ENCODE assay signal across 26 cellular contexts in the genomic region with DNA sequence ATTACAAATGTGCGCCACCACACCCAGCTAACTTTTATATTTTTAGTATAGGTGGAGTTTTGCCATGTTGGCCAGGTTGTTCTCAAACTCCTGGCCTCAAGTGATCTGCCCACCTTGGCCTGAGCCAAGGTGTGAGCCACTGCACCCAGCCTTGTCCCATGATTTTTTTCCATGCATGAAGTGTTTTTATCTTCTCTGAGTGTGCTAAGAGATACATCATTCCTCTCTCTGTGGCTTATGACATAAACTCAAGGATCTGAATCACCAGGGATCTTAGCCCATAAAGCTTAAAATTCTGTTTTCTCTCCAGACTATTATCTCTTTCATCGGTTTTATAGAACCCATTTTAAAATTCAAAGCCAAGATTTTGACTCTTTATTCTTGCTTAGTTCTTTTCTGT. TPM values are rescaled to one million over a fixed set of nuclear protein-coding genes. Genes with fewer than 3 reads are reported as not detected.
A peak's percentile ranks its signal among the peaks of the same experiment; 100 is the strongest.
DNase-seq lines count a peak whose midpoint lies in the region; ATAC-seq and TF ChIP-seq lines count a peak whose summit lies in the region.
"Had no signal": no experiment of that assay in that cellular context is flagged by ENCODE, and none has a peak within 500 bp of the region (broad histone marks: within the 10 kb centered on the region; RNA-seq: fewer than 3 reads in every experiment).

No MANE protein-coding gene starts in this region.

- H3K79me2 ChIP-seq in GM23338 (replicated peaks; ENCODE audit: insufficient read depth) = no peaks in the 10 kb centered on the region
- no peaks in the 10 kb centered on the region for H3K79me2 ChIP-seq in smooth muscle cell (ENCODE audit: low read depth)

- H3K9me3 Mint-ChIP-seq in GM23338 = no peaks in the 10 kb centered on the region

- POLR2A ChIA-PET in A673 (lab: Charles Lee; ENCODE audit: low non-redundant PET) = no interaction called here

- peaks cover 6% of the 10 kb centered on the region; the same call in 1 of the 2 replicates for H3K9me2 ChIP-seq in GM23338 (ENCODE audit: insufficient read depth)

- H3K9me3 ChIP-seq in smooth muscle cell (replicated peaks; ENCODE audit: low read depth) (no peaks in the 10 kb centered on the region), A673 (ENCODE audit: low read depth, low read length, poor library complexity, severe bottlenecking) (no peaks in the 10 kb centered on the region)
- H3K9me3 ChIP-seq: A549, BE2C, BLaER1 had no signal

- BruUV-seq in A673 (replicated peaks; lab: Mats Ljungman, UMichigan) = no TSS peak

- no peak overlapping the region for H3K27ac Mint-ChIP-seq in GM23338
- H3K27ac Mint-ChIP-seq: CD14-positive monocyte; CD4-positive, alpha-beta memory T cell; CD4-positive, CD25-positive, alpha-beta regulatory T cell; CD8-positive, alpha-beta memory T cell had no signal

- TF ChIP-seq CTCF in GM23338 (conservative IDR thresholded peaks at IDR 0.05; ENCODE audit: low read depth in 2 of 2) (no peak), epithelial cell of proximal tubule (conservative IDR thresholded peaks at IDR 0.05; ENCODE audit: low read depth, low read length) (no peak), smooth muscle cell (IDR thresholded peaks at IDR 0.05; ENCODE audit: borderline replicate concordance, insufficient read depth, poor library complexity, severe bottlenecking) (no peak), A673 (conservative IDR thresholded peaks at IDR 0.05; ENCODE audit: low read depth, low read length) (no peak)

- no peaks in the 10 kb centered on the region for H3K36me3 Mint-ChIP-seq in GM23338 (ENCODE audit: low read depth)
- H3K36me3 Mint-ChIP-seq: CD14-positive monocyte; CD4-positive, alpha-beta memory T cell; CD4-positive, CD25-positive, alpha-beta regulatory T cell; CD8-positive, alpha-beta memory T cell had no signal

- no peak overlapping the region for H3K4me2 ChIP-seq in GM23338
- H3K4me2 ChIP-seq in smooth muscle cell = peak overlapping the region; percentile 33
- H3K4me2 ChIP-seq: A549, BLaER1 had no signal

- H2AFZ ChIP-seq in GM23338 (peak overlapping the region; percentile 11; the same call in 1 of the 2 replicates), smooth muscle cell (ENCODE audit: low read depth) (no peak overlapping the region)

- 63% methylated on average over 2 of the region's 2 CpGs for WGBS in smooth muscle cell (ENCODE audit: low lambda C conversion rate)

- peaks cover 9% of the 10 kb centered on the region for H3K4me1 Mint-ChIP-seq in GM23338
- H3K4me1 Mint-ChIP-seq: CD14-positive monocyte; CD4-positive, alpha-beta memory T cell; CD4-positive, CD25-positive, alpha-beta regulatory T cell; CD8-positive, alpha-beta memory T cell had no signal

- H3K4me3 ChIP-seq in GM23338 (no peak overlapping the region), epithelial cell of proximal tubule (ENCODE audit: low read depth, low read length) (no peak overlapping the region), smooth muscle cell (no peak overlapping the region), A673 (ENCODE audit: low read depth, low read length, poor library complexity, severe bottlenecking) (no peak overlapping the region)
- H3K4me3 ChIP-seq: A549, BLaER1, GM12878 had no signal

- H4K20me1 ChIP-seq in GM23338 (replicated peaks; ENCODE audit: insufficient read depth) (no peaks in the 10 kb centered on the region), smooth muscle cell (ENCODE audit: low read depth) (no peaks in the 10 kb centered on the region)
- H4K20me1 ChIP-seq: BLaER1 had no signal

- intact Hi-C loops in A673 (cut with micrococcal nuclease; ENCODE audit: unreplicated experiment) = no loop called here

- no peak overlapping the region for H3K4me3 Mint-ChIP-seq in GM23338
- H3K4me3 Mint-ChIP-seq: CD14-positive monocyte; CD4-positive, alpha-beta memory T cell; CD4-positive, CD25-positive, alpha-beta regulatory T cell; CD8-positive, alpha-beta memory T cell had no signal

- H3F3A ChIP-seq in GM23338 (replicated peaks; ENCODE audit: low read depth) (no peaks in the 10 kb centered on the region), smooth muscle cell (ENCODE audit: low read depth) (no peaks in the 10 kb centered on the region)

- H3K4me1 ChIP-seq in GM23338 (ENCODE audit: insufficient read depth) = peaks cover 4% of the 10 kb centered on the region; the same call in 1 of the 2 replicates
- H3K4me1 ChIP-seq in smooth muscle cell (ENCODE audit: low read depth) = no peaks in the 10 kb centered on the region
- H3K4me1 ChIP-seq in A673 (ENCODE audit: insufficient read depth, low read length, poor library complexity, severe bottlenecking) = no peaks in the 10 kb centered on the region
- H3K4me1 ChIP-seq: A549, BE2C, BLaER1 had no signal

- no peak overlapping the region for H3K27ac ChIP-seq in GM23338 (ENCODE audit: low read depth)
- H3K27ac ChIP-seq in smooth muscle cell (ENCODE audit: low read depth) = no peak overlapping the region
- no peak overlapping the region for H3K27ac ChIP-seq in A673 (ENCODE audit: low read depth, low read length, poor library complexity, severe bottlenecking)
- H3K27ac ChIP-seq: 22Rv1, A549, BLaER1 had no signal

- H3K9ac ChIP-seq in smooth muscle cell (ENCODE audit: low read depth) = no peak overlapping the region
- H3K9ac ChIP-seq: BLaER1 had no signal

- peaks cover 2% of the 10 kb centered on the region for H3K27me3 Mint-ChIP-seq in GM23338 (ENCODE audit: insufficient read depth, low read depth, poor library complexity)

- no peak for ATAC-seq in GM23338
- ATAC-seq: A549, GM12878 had no signal

- H3K27me3 ChIP-seq in GM23338 (ENCODE audit: insufficient read depth) (no peaks in the 10 kb centered on the region), smooth muscle cell (ENCODE audit: low read depth) (no peaks in the 10 kb centered on the region), A673 (replicated peaks; ENCODE audit: insufficient read depth, low read depth, low read length, poor library complexity) (no peaks in the 10 kb centered on the region)
- H3K27me3 ChIP-seq: BE2C, BLaER1 had no signal

- DNase-seq in GM23338 (ENCODE audit: low spot score) = no peak
- peak; percentile 18 for DNase-seq in epithelial cell of proximal tubule (ENCODE audit: low read depth)
- peak; percentile 61 for DNase-seq in kidney tubule cell (ENCODE audit: low spot score)
- no peak for DNase-seq in smooth muscle cell (lab: John Stamatoyannopoulos, UW; ENCODE audit: unreplicated experiment)
- no peak for DNase-seq in A673 (ENCODE audit: low spot score)
- DNase-seq in NOMO-1 (lab: John Stamatoyannopoulos, UW; ENCODE audit: unreplicated experiment in 2 of 2) = no peak
- DNase-seq in NCI-H748 (lab: John Stamatoyannopoulos, UW; ENCODE audit: unreplicated experiment) = no peak
- DNase-seq: ACHN; BE2C; C1 segment of cervical spinal cord; CD4-positive, alpha-beta memory T cell; CD4-positive, CD25-positive, alpha-beta regulatory T cell; CD8-positive, alpha-beta memory T cell; COR-L47; DMS 273 treated with DMSO at 0.1 percent for 48 hours; DMS153; DMS53; DMS79; DND-41; EL; GDM1 had no signal

- H3K36me3 ChIP-seq in GM23338 (ENCODE audit: insufficient read depth) (no peaks in the 10 kb centered on the region), smooth muscle cell (ENCODE audit: low read depth) (no peaks in the 10 kb centered on the region), A673 (ENCODE audit: insufficient read depth, low read length, poor library complexity, severe bottlenecking) (no peaks in the 10 kb centered on the region)
- H3K36me3 ChIP-seq: BE2C, BLaER1 had no signal

- CTCF ChIA-PET in A673 (lab: Charles Lee) = no interaction called here

TF ChIP-seq in GM23338, 12 proteins besides CTCF, POLR2A, EP300 and RAD21:
- TF ChIP-seq NANOG (IDR thresholded peaks at IDR 0.05; ENCODE audit: borderline replicate concordance) (no peak), STAT1 (IDR thresholded peaks at IDR 0.05; ENCODE audit: unreplicated experiment) (no peak)

RNA-seq across cellular contexts. Expression of a gene that starts 48.4 kb away (rescaled TPM):
- 164 and 221 TPM in 2 replicates for total RNA-seq in GM23338 (2014; rRNA removed; shearing (Covaris generic))
- polyA plus RNA-seq in GM23338 (2016; fragmentation: Nextera tagmentation; extraction: Ambion mirVana) = 248 and 280 TPM in 2 replicates
- 153 and 166 TPM in 2 replicates for total RNA-seq in epithelial cell of proximal tubule
- 183 and 199 TPM in 2 replicates for total RNA-seq in smooth muscle cell
- 174 and 177 TPM in 2 replicates for polyA plus RNA-seq in smooth muscle cell
- total RNA-seq in A673 (2021) = 153 and 171 TPM in 2 replicates

Comparison
In these comparisons a context has a peak if more than half of its experiments do, and no peak if none do; other contexts are left out.
1. DNase-seq: peak in epithelial cell of proximal tubule (single experiment) and kidney tubule cell (single experiment); none in GM23338 (single experiment), smooth muscle cell (single experiment), A673 (single experiment), NOMO-1 (0 of 2) and NCI-H748 (single experiment).